In genomic region chr12:76031081-76031413, GRCh38 we compare ENCODE assay signal across 8 cellular contexts. TPM values are rescaled to one million over a fixed set of nuclear protein-coding genes. Genes with fewer than 3 reads are reported as not detected.
DNase-seq lines count a peak whose midpoint lies in the region; ATAC-seq and TF ChIP-seq lines count a peak whose summit lies in the region.

No MANE protein-coding gene starts in this region.

- no peaks in the 10 kb centered on the region for H3K36me3 ChIP-seq in suprapubic skin

- TF ChIP-seq EP300 in suprapubic skin (IDR thresholded peaks at IDR 0.05), result no peak

- H3K27ac Mint-ChIP-seq in activated naive CD8-positive, alpha-beta T cell, result peak overlapping the region; percentile 98
- H3K27ac Mint-ChIP-seq in immature natural killer cell, result peak overlapping the region in 5 of 6 donors; percentile 67 to 99 (median 89)

- no peak for DNase-seq in immature natural killer cell
- peak in 1 of 2 donors; percentile 68 for DNase-seq in suprapubic skin (ENCODE audit: low spot score in 2 of 2)
- DNase-seq in pons (ENCODE audit: low spot score), result no peak
- no peak for DNase-seq in GM10266 (ENCODE audit: extremely low spot score)

- peaks cover 57% of the 10 kb centered on the region for H3K4me1 Mint-ChIP-seq in activated naive CD8-positive, alpha-beta T cell (ENCODE audit: low read depth)
- H3K4me1 Mint-ChIP-seq in immature natural killer cell, result peaks cover 24 to 33% of the 10 kb centered on the region in 2 donors

- peak overlapping the region; percentile 79 for H3K4me3 ChIP-seq in suprapubic skin

- ATAC-seq in GM18519 (IDR thresholded peaks at IDR 0.05; ENCODE audit: low FRiP score, unreplicated experiment) (peak; percentile 21), HG03097 (IDR thresholded peaks at IDR 0.05; ENCODE audit: low FRiP score, unreplicated experiment) (peak; percentile 5), HG02642 (IDR thresholded peaks at IDR 0.05; ENCODE audit: poor library complexity, unreplicated experiment) (no peak)

- no peak for TF ChIP-seq POLR2A in suprapubic skin (IDR thresholded peaks at IDR 0.05)

- no peaks in the 10 kb centered on the region for H3K9me3 Mint-ChIP-seq in activated naive CD8-positive, alpha-beta T cell (ENCODE audit: low read depth)
- H3K9me3 Mint-ChIP-seq in immature natural killer cell, result no peaks in the 10 kb centered on the region

- H3K4me3 Mint-ChIP-seq in activated naive CD8-positive, alpha-beta T cell, result peak overlapping the region; percentile 96
- peak overlapping the region; percentile 88 to 95 (median 90) for H3K4me3 Mint-ChIP-seq in immature natural killer cell

- TF ChIP-seq CTCF in suprapubic skin (IDR thresholded peaks at IDR 0.05) (no peak), GM10266 (IDR thresholded peaks at IDR 0.05; ENCODE audit: control insufficient read depth, insufficient read depth, low read depth, missing control alignments) (no peak)

- no peaks in the 10 kb centered on the region for H3K9me3 ChIP-seq in suprapubic skin

- H3K36me3 Mint-ChIP-seq in activated naive CD8-positive, alpha-beta T cell, result peaks cover 16% of the 10 kb centered on the region
- no peaks in the 10 kb centered on the region for H3K36me3 Mint-ChIP-seq in immature natural killer cell

- no peaks in the 10 kb centered on the region for H3K27me3 ChIP-seq in suprapubic skin

- 2% methylated on average over 8 of the region's 26 CpGs for WGBS in suprapubic skin

- peaks cover 25% of the 10 kb centered on the region for H3K4me1 ChIP-seq in suprapubic skin

- H3K27ac ChIP-seq in suprapubic skin, result peak overlapping the region; percentile 94

- H3K27me3 Mint-ChIP-seq in activated naive CD8-positive, alpha-beta T cell, result no peaks in the 10 kb centered on the region
- H3K27me3 Mint-ChIP-seq in immature natural killer cell (ENCODE audit: low read depth in 3 of 3), result peaks cover 14 to 23% (median 16%) of the 10 kb centered on the region in 3 donors

RNA-seq across cellular contexts. Expression of gene PHLDA1, which starts 0.5 kb away (rescaled TPM):
- polyA plus RNA-seq in immature natural killer cell, result 1 to 10 TPM in 1 of 3 donors, under 1 TPM in 2; 0.59 to 1.4 (median 0.92) TPM
- 10 to 100 TPM; 16.4 to 31.2 (median 23.3) TPM for total RNA-seq in suprapubic skin

RNA-seq across cellular contexts. Expression of gene NAP1L1, which starts 53.4 kb away (rescaled TPM):
- polyA plus RNA-seq in immature natural killer cell, result 100 to 1,000 TPM in 1 of 3 donors, 10 to 100 TPM in 2; 66.9 to 108 (median 90.2) TPM
- 100 to 1,000 TPM; 159 to 243 (median 186) TPM for total RNA-seq in suprapubic skin
